In the genomic region with DNA sequence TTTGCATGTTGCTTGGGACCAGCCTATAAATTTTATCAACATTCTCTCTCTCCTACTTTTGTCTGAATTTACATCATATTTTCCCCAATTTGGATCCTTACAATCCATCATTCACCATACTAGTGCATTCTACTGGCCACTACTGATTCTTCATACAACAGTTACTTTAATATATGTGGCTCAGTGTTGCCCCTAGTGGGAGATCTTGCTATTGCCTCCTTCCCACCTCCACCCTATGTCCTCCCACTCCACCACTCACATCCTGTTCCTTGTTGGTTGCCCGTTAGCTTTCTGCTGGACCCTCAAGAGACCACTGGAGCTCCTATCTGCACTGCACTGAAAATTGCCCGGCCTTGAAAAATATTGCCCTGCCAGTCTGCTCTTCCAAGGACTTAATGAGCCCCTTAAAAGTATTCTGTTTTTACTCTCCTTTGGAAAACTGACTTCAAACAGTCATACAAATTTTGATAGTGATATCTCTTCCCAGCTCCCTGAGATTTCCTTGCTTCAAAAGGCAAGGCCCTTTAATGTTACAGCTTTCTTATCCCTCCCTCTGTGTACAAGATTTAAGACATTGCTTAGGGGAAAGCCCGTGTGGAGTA, we compare ENCODE assay signal across 8 cellular contexts.
DNase-seq lines count a peak whose midpoint lies in the region; ATAC-seq and TF ChIP-seq lines count a peak whose summit lies in the region.

No MANE protein-coding gene starts in this region.

- no peak overlapping the region for H3K18ac ChIP-seq in trophoblast cell (ENCODE audit: low read length)

- H3K4me1 Mint-ChIP-seq in stimulated activated memory B cell treated with anti-CD40 and anti-IgM and Interleukin-4, amounts not matched to agents 10 μg/mL and 1 μg/mL and 100 μg/mL, for 72 hours: no peaks in the 10 kb centered on the region

- no peaks in the 10 kb centered on the region for H3K79me1 ChIP-seq in trophoblast cell (ENCODE audit: low read length)

- POLR2A ChIA-PET in HEK293T (lab: Yijun Ruan, JAX): no interaction called here

- no peak overlapping the region for H3K4me2 ChIP-seq in trophoblast cell (ENCODE audit: low read length)

- H2AK5ac ChIP-seq in trophoblast cell (ENCODE audit: low read length): no peak overlapping the region

- no peaks in the 10 kb centered on the region for H3K4me1 ChIP-seq in cardiac muscle cell (ENCODE audit: low read depth)
- H3K4me1 ChIP-seq in trophoblast cell (ENCODE audit: control insufficient read depth in 1 of 2, insufficient read depth in 2 of 2, low read length in 2 of 2): no peaks in the 10 kb centered on the region

- H2BK5ac ChIP-seq in trophoblast cell (ENCODE audit: low read depth, low read length, poor library complexity): no peak overlapping the region

- H3K27me3 ChIP-seq in cardiac muscle cell: peaks cover 45% of the 10 kb centered on the region
- H3K27me3 ChIP-seq in trophoblast cell (ENCODE audit: insufficient read depth, low read length): no peaks in the 10 kb centered on the region

- H3K4me3 Mint-ChIP-seq in stimulated activated memory B cell treated with anti-CD40 and anti-IgM and Interleukin-4, amounts not matched to agents 10 μg/mL and 1 μg/mL and 100 μg/mL, for 72 hours: no peak overlapping the region

- no peak for ATAC-seq in Right ventricle myocardium inferior
- no peak for ATAC-seq in stimulated activated memory B cell treated with anti-CD40 and anti-IgM and Interleukin-4, amounts not matched to agents 10 μg/mL and 1 μg/mL and 100 μg/mL, for 72 hours

- CTCF ChIA-PET in HEK293T (lab: Yijun Ruan, JAX): interaction anchor here (0.5 kb wide), 1 partner anchor 27 kb away, joined by 4 read pairs; no protein-coding TSS in a partner anchor

- no peak overlapping the region for H4K91ac ChIP-seq in trophoblast cell (ENCODE audit: low read depth, low read length)

- no peak overlapping the region for H3K23ac ChIP-seq in trophoblast cell (ENCODE audit: low read length)

- DNase-seq in cardiac muscle cell (ENCODE audit: low read depth in 1 of 2, low spot score in 1 of 2) (peak; percentile 4 to 61), Right ventricle myocardium inferior (ENCODE audit: missing footprints) (no peak), HEK293T (ENCODE audit: extremely low spot score) (peak; percentile 39), M059J (ENCODE audit: low read depth) (peak; percentile 19), astrocyte of the spinal cord (ENCODE audit: low read depth, low spot score) (no peak), trophoblast cell (peak; percentile 23 to 55), GM19240 (ENCODE audit: insufficient read length, low spot score) (no peak)

- no CpG with 5 or more reads among the region's 3 CpGs for whole genome bisulfite sequencing in trophoblast cell (ENCODE audit: extremely low coverage, insufficient coverage, insufficient read length)

- H3K4ac ChIP-seq in trophoblast cell (ENCODE audit: low read depth, low read length): no peak overlapping the region

- no peak overlapping the region for H4K12ac ChIP-seq in trophoblast cell (ENCODE audit: low read depth, low read length)

- H3K9me3 ChIP-seq in cardiac muscle cell (ENCODE audit: low read depth) (no peaks in the 10 kb centered on the region), trophoblast cell (ENCODE audit: insufficient read depth, low read depth, low read length) (no peaks in the 10 kb centered on the region)

- peaks cover 3% of the 10 kb centered on the region for H3K9me3 Mint-ChIP-seq in stimulated activated memory B cell treated with anti-CD40 and anti-IgM and Interleukin-4, amounts not matched to agents 10 μg/mL and 1 μg/mL and 100 μg/mL, for 72 hours

- H2BK12ac ChIP-seq in trophoblast cell (ENCODE audit: low read length): no peak overlapping the region

- no peaks in the 10 kb centered on the region for H3K27me3 Mint-ChIP-seq in stimulated activated memory B cell treated with anti-CD40 and anti-IgM and Interleukin-4, amounts not matched to agents 10 μg/mL and 1 μg/mL and 100 μg/mL, for 72 hours

- no peaks in the 10 kb centered on the region for H3K36me3 Mint-ChIP-seq in stimulated activated memory B cell treated with anti-CD40 and anti-IgM and Interleukin-4, amounts not matched to agents 10 μg/mL and 1 μg/mL and 100 μg/mL, for 72 hours

- H3K27ac ChIP-seq in cardiac muscle cell: no peak overlapping the region
- H3K27ac ChIP-seq in trophoblast cell (ENCODE audit: low read depth, low read length): no peak overlapping the region

- H3K27ac Mint-ChIP-seq in stimulated activated memory B cell treated with anti-CD40 and anti-IgM and Interleukin-4, amounts not matched to agents 10 μg/mL and 1 μg/mL and 100 μg/mL, for 72 hours: no peak overlapping the region

- H3K9ac ChIP-seq in trophoblast cell (ENCODE audit: low read length): no peak overlapping the region

- in situ Hi-C loops in astrocyte of the spinal cord (cut with HindIII; ENCODE audit: low sequenced_read_pairs): no loop called here

- TF ChIP-seq CTCF in cardiac muscle cell (IDR thresholded peaks at IDR 0.05; ENCODE audit: low read depth, low read length) (peak; percentile 28), astrocyte of the spinal cord (IDR thresholded peaks at IDR 0.05; ENCODE audit: low read depth, low read length) (peak; percentile 50)

- H3K14ac ChIP-seq in trophoblast cell (ENCODE audit: low read length): no peak overlapping the region

- no peak overlapping the region for H2AFZ ChIP-seq in trophoblast cell (ENCODE audit: insufficient read depth, low read length, poor library complexity)

- H2BK120ac ChIP-seq in trophoblast cell (ENCODE audit: insufficient read depth, low read length, poor library complexity): no peak overlapping the region

- no peak overlapping the region for H4K8ac ChIP-seq in trophoblast cell (ENCODE audit: low read depth, low read length)

- intact Hi-C loops in Right ventricle myocardium inferior (cut with DNase I): no loop called here

- H3K4me3 ChIP-seq in cardiac muscle cell (no peak overlapping the region), astrocyte of the spinal cord (ENCODE audit: low read depth, low read length) (no peak overlapping the region), trophoblast cell (ENCODE audit: low read depth, low read length) (no peak overlapping the region)

- H3K36me3 ChIP-seq in cardiac muscle cell: no peaks in the 10 kb centered on the region
- no peaks in the 10 kb centered on the region for H3K36me3 ChIP-seq in trophoblast cell (ENCODE audit: control insufficient read depth in 1 of 2, insufficient read depth in 2 of 2, low read length in 2 of 2)

- H3K79me2 ChIP-seq in trophoblast cell (ENCODE audit: control insufficient read depth, insufficient read depth, low read length, poor library complexity): no peaks in the 10 kb centered on the region

TF ChIP-seq in HEK293T, 16 proteins besides CTCF, POLR2A, EP300 and RAD21:
- no peak for TF ChIP-seq BHLHE40 (IDR thresholded peaks at IDR 0.05; ENCODE audit: borderline replicate concordance)
- no peak for TF ChIP-seq FOXA1 (IDR thresholded peaks at IDR 0.05)
- TF ChIP-seq SUZ12 (IDR thresholded peaks at IDR 0.05): no peak

Comparison
In these comparisons a context has a peak if more than half of its experiments do, and no peak if none do; other contexts are left out.
1. DNase-seq: peak in cardiac muscle cell (2 of 2), HEK293T (single experiment), M059J (single experiment) and trophoblast cell (2 of 2); none in Right ventricle myocardium inferior (single experiment), astrocyte of the spinal cord (single experiment) and GM19240 (single experiment).